25 cellular contexts compared by ENCODE assay signal in the genomic region with DNA sequence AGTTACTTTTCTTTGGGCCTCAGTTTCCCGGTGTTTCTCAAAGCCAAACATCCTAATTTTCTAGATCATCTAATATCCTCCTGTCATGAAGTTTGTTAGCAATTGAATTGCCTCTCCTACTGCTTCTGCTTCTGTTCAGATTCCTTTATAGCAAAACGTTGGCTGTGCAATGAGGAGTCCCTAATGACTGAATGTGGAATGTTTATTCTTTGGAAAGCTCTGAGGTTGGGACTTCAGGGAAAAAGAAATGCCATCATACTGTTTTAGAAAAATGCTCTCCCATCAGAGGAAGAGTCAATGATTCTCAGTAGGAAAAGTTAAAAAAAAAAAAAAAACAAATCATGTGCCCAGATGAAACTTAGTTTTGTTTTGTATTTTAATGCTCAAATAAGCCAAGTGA.
"Had no signal": no experiment of that assay in that cellular context is flagged by ENCODE, and none has a peak within 500 bp of the region (broad histone marks: within the 10 kb centered on the region; RNA-seq: fewer than 3 reads in every experiment).

No MANE protein-coding gene starts in this region.

- H3K36me3 Mint-ChIP-seq: activated naive CD8-positive, alpha-beta T cell treated with anti-CD3 and anti-CD28 coated beads, Interleukin-2, amount 10 ng/mL, durations not matched to agents 7 days and 5 days; brain; memory B cell; naive B cell had no signal

- H3K4me3 ChIP-seq: heart left ventricle, tibial artery had no signal

- FAIRE-seq: endothelial cell of umbilical vein, islet of Langerhans had no signal

- H3K27me3 Mint-ChIP-seq: activated CD4-positive, alpha-beta memory T cell treated with anti-CD3 and anti-CD28 coated beads, Interleukin-2, amount 10 ng/mL, durations not matched to agents 7 days and 5 days; activated naive CD8-positive, alpha-beta T cell treated with anti-CD3 and anti-CD28 coated beads, Interleukin-2, amount 10 ng/mL, durations not matched to agents 7 days and 5 days; memory B cell had no signal

- DNase-seq: activated CD4-positive, alpha-beta memory T cell treated with anti-CD3 and anti-CD28 coated beads, Interleukin-2, amount 10 ng/mL, durations not matched to agents 7 days and 5 days; activated CD4-positive, alpha-beta T cell treated with anti-CD3 and anti-CD28 coated beads for 48 hours; activated effector memory CD4-positive, alpha-beta T cell treated with Interleukin-2 at 50 U/mL for 16 hours; activated naive CD4-positive, alpha-beta T cell treated with anti-CD3 and anti-CD28 coated beads for 36 hours; activated naive CD8-positive, alpha-beta T cell treated with anti-CD3 and anti-CD28 coated beads, Interleukin-2, amount 10 ng/mL, durations not matched to agents 7 days and 5 days; activated T-cell treated with anti-CD3 and anti-CD28 coated beads, Interleukin-2, amount 50 U/mL, for 72 hours; amygdala; central memory CD4-positive, alpha-beta T cell; dermis blood vessel endothelial cell; effector memory CD4-positive, alpha-beta T cell; heart left ventricle; left cardiac atrium; naive B cell; occipital lobe; retina; stimulated activated CD4-positive, alpha-beta T cell treated with anti-CD3 and anti-CD28 coated beads, Interleukin-4, amount 100 ng/mL, for 4 hours; stimulated activated naive CD8-positive, alpha-beta T cell treated with anti-CD3 and anti-CD28 coated beads, Interleukin-15, Interleukin-2, amounts not matched to agents 100 U/mL and 50 U/mL, for 24 hours; substantia nigra; T-helper 2 cell; tibial artery had no signal

- H3K27me3 ChIP-seq: heart left ventricle, tibial artery had no signal

- H3K27ac ChIP-seq: heart left ventricle, tibial artery had no signal

- H3K9me3 Mint-ChIP-seq: activated CD4-positive, alpha-beta memory T cell treated with anti-CD3 and anti-CD28 coated beads, Interleukin-2, amount 10 ng/mL, durations not matched to agents 7 days and 5 days; activated naive CD4-positive, alpha-beta T cell treated with anti-CD3 and anti-CD28 coated beads for 36 hours; activated naive CD8-positive, alpha-beta T cell treated with anti-CD3 and anti-CD28 coated beads, Interleukin-2, amount 10 ng/mL, durations not matched to agents 7 days and 5 days; brain; neural crest cell had no signal

- H3K4me1 ChIP-seq: heart left ventricle had no signal

- H3K4me1 Mint-ChIP-seq: activated CD4-positive, alpha-beta memory T cell treated with anti-CD3 and anti-CD28 coated beads, Interleukin-2, amount 10 ng/mL, durations not matched to agents 7 days and 5 days; activated naive CD8-positive, alpha-beta T cell treated with anti-CD3 and anti-CD28 coated beads, Interleukin-2, amount 10 ng/mL, durations not matched to agents 7 days and 5 days; memory B cell; naive B cell; neural crest cell had no signal

- H3K27ac Mint-ChIP-seq: activated CD4-positive, alpha-beta memory T cell treated with anti-CD3 and anti-CD28 coated beads, Interleukin-2, amount 10 ng/mL, durations not matched to agents 7 days and 5 days; activated naive CD4-positive, alpha-beta T cell treated with anti-CD3 and anti-CD28 coated beads for 36 hours; activated naive CD8-positive, alpha-beta T cell treated with anti-CD3 and anti-CD28 coated beads, Interleukin-2, amount 10 ng/mL, durations not matched to agents 7 days and 5 days; activated T-cell treated with anti-CD3 and anti-CD28 coated beads, Interleukin-2, amount 50 U/mL, for 72 hours; brain; memory B cell; naive B cell had no signal

- H3K9me3 ChIP-seq: heart left ventricle, tibial artery had no signal

- H3K36me3 ChIP-seq: heart left ventricle, tibial artery had no signal

- H3K4me3 Mint-ChIP-seq: activated CD4-positive, alpha-beta memory T cell treated with anti-CD3 and anti-CD28 coated beads, Interleukin-2, amount 10 ng/mL, durations not matched to agents 7 days and 5 days; activated naive CD4-positive, alpha-beta T cell treated with anti-CD3 and anti-CD28 coated beads for 36 hours; activated naive CD8-positive, alpha-beta T cell treated with anti-CD3 and anti-CD28 coated beads, Interleukin-2, amount 10 ng/mL, durations not matched to agents 7 days and 5 days; activated T-cell treated with anti-CD3 and anti-CD28 coated beads, Interleukin-2, amount 50 U/mL, for 72 hours; brain; memory B cell; naive B cell; neural crest cell had no signal
